ENCODE assay signal across 9 cellular contexts in genomic region chr6:118881440-118882313, GRCh38. TPM values are rescaled to one million over a fixed set of nuclear protein-coding genes. Genes with fewer than 3 reads are reported as not detected.
DNase-seq lines count a peak whose midpoint lies in the region; ATAC-seq, FAIRE-seq and TF ChIP-seq lines count a peak whose summit lies in the region.
"Had no signal": no experiment of that assay in that cellular context is flagged by ENCODE, and none has a peak within 500 bp of the region (broad histone marks: within the 10 kb centered on the region; RNA-seq: fewer than 3 reads in every experiment).

No MANE protein-coding gene starts in this region.

- H3K4ac ChIP-seq in H1 (replicated peaks; ENCODE audit: insufficient read length, low read depth, low read length), result no peak overlapping the region

- no peak overlapping the region for H2BK120ac ChIP-seq in H1 (replicated peaks; ENCODE audit: low read depth, low read length)

- no peak overlapping the region for H4K91ac ChIP-seq in H1 (replicated peaks; ENCODE audit: insufficient read length, low read length)

- no peak overlapping the region for H3K23ac ChIP-seq in H1 (ENCODE audit: insufficient read length)

- peak overlapping the region; percentile 51; the same call in 1 of the 2 replicates for H3K18ac ChIP-seq in H1 (ENCODE audit: extremely low read depth, low read length)

- no peak overlapping the region for H2BK20ac ChIP-seq in H1 (ENCODE audit: low read length)

- no peak overlapping the region for H3K9ac ChIP-seq in H1 (replicated peaks in 1 of 4; ENCODE audit: extremely low read depth in 1 of 4, low read depth in 3 of 4, low read length in 3 of 4)

- H3K4me1 ChIP-seq in H1 (replicated peaks in 1 of 4; ENCODE audit: control insufficient read depth in 3 of 4, insufficient read depth in 4 of 4, low read length in 3 of 4), result peaks cover 0 to 6% (median 3%) of the 10 kb centered on the region in 4 experiments; a peak in 4 of 7 replicates
- H3K4me1 ChIP-seq in Peyer's patch, result peaks cover 0 to 6% (median 0%) of the 10 kb centered on the region in 4 donors

- H3K27me3 ChIP-seq in H1 (replicated peaks in 1 of 4; ENCODE audit: control insufficient read depth in 3 of 4, extremely low read depth in 1 of 4, insufficient read depth in 3 of 4, low read length in 3 of 4) (no peaks in the 10 kb centered on the region), Peyer's patch (no peaks in the 10 kb centered on the region)

- TF ChIP-seq CTCF in H1 (IDR thresholded peaks at IDR 0.05; ENCODE audit: control extremely low read depth in 1 of 3, insufficient read depth in 1 of 3, low read depth in 1 of 3, low read length in 3 of 3) (no peak), chondrocyte (IDR thresholded peaks at IDR 0.05) (no peak), Peyer's patch (IDR thresholded peaks at IDR 0.05) (no peak), HFFc6 (IDR thresholded peaks at IDR 0.05) (no peak)

- H3K36me3 Mint-ChIP-seq in chondrocyte (ENCODE audit: low read depth) (peaks cover 2% of the 10 kb centered on the region), HFFc6 (ENCODE audit: low read depth) (no peaks in the 10 kb centered on the region)

- DNase-seq in GM18507 (ENCODE audit: extremely low spot score, insufficient read length, low read depth) (no peak), H1 (ENCODE audit: low read depth in 1 of 2, low spot score in 2 of 2) (no peak), chondrocyte (ENCODE audit: low spot score) (no peak), Peyer's patch (no peak), NCI-H1436 (lab: John Stamatoyannopoulos, UW) (no peak), HFFc6 (no peak)

- H3K9me3 Mint-ChIP-seq in chondrocyte (ENCODE audit: low read depth) (no peaks in the 10 kb centered on the region), HFFc6 (no peaks in the 10 kb centered on the region)
- H3K9me3 Mint-ChIP-seq: activated naive CD4-positive, alpha-beta T cell treated with anti-CD3 and anti-CD28 coated beads, Interleukin-2, amount 50 U/mL, for 72 hours had no signal

- FAIRE-seq in GM18507 (lab: Jason Lieb, UNC) (peak; percentile 87), H1 (lab: Jason Lieb, UNC) (peak; percentile 65)

- H3K79me1 ChIP-seq in H1 (ENCODE audit: low read depth, low read length), result no peaks in the 10 kb centered on the region; the same call in 1 of the 2 replicates

- H3K9me3 ChIP-seq in H1 (ENCODE audit: insufficient read depth in 2 of 2, low read depth in 1 of 2, low read length in 1 of 2) (no peaks in the 10 kb centered on the region), Peyer's patch (no peaks in the 10 kb centered on the region)

- no peak overlapping the region for H2AK5ac ChIP-seq in H1 (ENCODE audit: low read depth, low read length)

- H3K56ac ChIP-seq in H1 (replicated peaks; ENCODE audit: insufficient read length, low read depth, low read length), result no peak overlapping the region

- TF ChIP-seq POLR2A in H1 (IDR thresholded peaks at IDR 0.05; ENCODE audit: control extremely low read depth in 1 of 2, low read depth in 2 of 2, low read length in 2 of 2) (no peak), Peyer's patch (IDR thresholded peaks at IDR 0.05) (no peak)

- no peak for TF ChIP-seq EP300 in H1 (IDR thresholded peaks at IDR 0.05; ENCODE audit: borderline replicate concordance in 1 of 2, low read depth in 2 of 2, low read length in 2 of 2)

- no peak overlapping the region for H2BK5ac ChIP-seq in H1 (ENCODE audit: low read depth, low read length)

- no peaks in the 10 kb centered on the region for H3K23me2 ChIP-seq in H1 (ENCODE audit: low read depth, low read length)

- no peak overlapping the region for H2BK15ac ChIP-seq in H1 (ENCODE audit: low read length)

- no peak overlapping the region for H3K27ac Mint-ChIP-seq in chondrocyte (ENCODE audit: unreplicated experiment)
- no peak overlapping the region for H3K27ac Mint-ChIP-seq in HFFc6

- no peaks in the 10 kb centered on the region for H4K20me1 ChIP-seq in H1 (replicated peaks in 1 of 2; ENCODE audit: control insufficient read depth in 1 of 2, insufficient read depth in 2 of 2, low read length in 2 of 2)

- no peak for TF ChIP-seq RAD21 in H1 (IDR thresholded peaks at IDR 0.05 in 1 of 2, conservative IDR thresholded peaks at IDR 0.05 in 1 of 2; ENCODE audit: low read depth in 2 of 2, low read length in 2 of 2)

- no peaks in the 10 kb centered on the region; a peak in 1 of 8 replicates for H3K36me3 ChIP-seq in H1 (ENCODE audit: control insufficient read depth in 2 of 4, insufficient read depth in 4 of 4, low read length in 3 of 4)
- H3K36me3 ChIP-seq in Peyer's patch, result no peaks in the 10 kb centered on the region

- no peaks in the 10 kb centered on the region for H3K27me3 Mint-ChIP-seq in chondrocyte (ENCODE audit: low read depth)
- H3K27me3 Mint-ChIP-seq in HFFc6 (ENCODE audit: insufficient read depth), result peaks cover 2% of the 10 kb centered on the region; the same call in 1 of the 2 replicates

- 0 out of 2 replicates have a peak overlapping the region, but pooled peaks have one; percentile 29 for H2BK12ac ChIP-seq in H1 (ENCODE audit: low read depth, low read length)

- peak overlapping the region; percentile 37; the same call in 1 of the 2 replicates for H2AFZ ChIP-seq in H1 (ENCODE audit: low read length)

- H3K4me3 Mint-ChIP-seq in chondrocyte (ENCODE audit: unreplicated experiment) (no peak overlapping the region), HFFc6 (no peak overlapping the region)

- POLR2A ChIA-PET in H1 (lab: Charles Lee; ENCODE audit: partially characterized antibody), result interaction anchor here (0.8 to 2.5 kb wide), 3 partner anchors 9 to 12 kb away, joined by 5 to 19 read pairs (median 8); partner anchors contain the start of gene ASF1A

- CTCF ChIA-PET in H1 (lab: Charles Lee; ENCODE audit: partially characterized antibody), result interaction anchor here (0.6 to 2.2 kb wide), 7 partner anchors 9 to 229 kb away, joined by 3 to 8 read pairs (median 4); no protein-coding TSS in a partner anchor

- H4K5ac ChIP-seq in H1 (ENCODE audit: insufficient read length, low read depth, low read length), result no peak overlapping the region

- no peaks in the 10 kb centered on the region; a peak in 1 of 4 replicates for H3K79me2 ChIP-seq in H1 (ENCODE audit: control insufficient read depth in 1 of 2, insufficient read depth in 2 of 2, low read length in 2 of 2)

- H3K4me1 Mint-ChIP-seq in chondrocyte (ENCODE audit: low read depth), result peaks cover 20% of the 10 kb centered on the region
- H3K4me1 Mint-ChIP-seq in HFFc6 (ENCODE audit: low read depth), result peaks cover 19% of the 10 kb centered on the region

- no peak overlapping the region for H3K27ac ChIP-seq in H1 (ENCODE audit: low read depth, low read length)
- H3K27ac ChIP-seq in Peyer's patch, result no peak overlapping the region

- ATAC-seq in GM21390 (IDR thresholded peaks at IDR 0.05; ENCODE audit: unreplicated experiment), result peak; percentile 88
- ATAC-seq in HG03159 (IDR thresholded peaks at IDR 0.05; ENCODE audit: unreplicated experiment), result peak; percentile 91

- H4K8ac ChIP-seq in H1 (ENCODE audit: extremely low read depth, insufficient read depth, low read length), result no peak overlapping the region

- WGBS in H1 (ENCODE audit: extremely low coverage in 1 of 2, insufficient coverage in 1 of 2, insufficient read length in 1 of 2, insufficient replicate concordance in 2 of 2, low coverage in 1 of 2, low lambda C conversion rate in 2 of 2, missing lambda C conversion rate in 1 of 2), 2 experiments, result 84% methylated on average over 9 of the region's 9 CpGs; no CpG with 5 or more reads in 1 of the 2 experiments

- H3K14ac ChIP-seq in H1 (ENCODE audit: insufficient read length), result no peak overlapping the region

- H3K4me3 ChIP-seq in H1 (ENCODE audit: extremely low read depth in 1 of 4, insufficient read depth in 2 of 4, low read depth in 3 of 4, low read length in 4 of 4), result no peak overlapping the region
- no peak overlapping the region for H3K4me3 ChIP-seq in Peyer's patch

- peak overlapping the region in 1 of 2 experiments; percentile 20; a peak in 2 of 4 replicates for H3K4me2 ChIP-seq in H1 (ENCODE audit: insufficient read depth in 1 of 2, low read depth in 2 of 2, low read length in 2 of 2)

TF ChIP-seq in H1, 55 proteins besides CTCF, POLR2A, EP300 and RAD21 (continues in another document):
- TF ChIP-seq TAF7 (optimal IDR thresholded peaks at IDR 0.05; ENCODE audit: borderline replicate concordance, low read depth, low read length), result no peak
- TF ChIP-seq YY1 (IDR thresholded peaks at IDR 0.05; ENCODE audit: low read depth, low read length), result no peak
- peak; percentile 42; the same call in 1 of the 2 replicates for TF ChIP-seq BACH1 (IDR thresholded peaks at IDR 0.05; ENCODE audit: low read length)
- TF ChIP-seq MAFK (IDR thresholded peaks at IDR 0.05; ENCODE audit: low read depth, low read length), result 0 out of 2 replicates have a peak, but pooled peaks have one; percentile 9
- TF ChIP-seq SUZ12 (IDR thresholded peaks at IDR 0.05; ENCODE audit: low read length), result no peak
- TF ChIP-seq CBX5 (IDR thresholded peaks at IDR 0.05; ENCODE audit: low read depth, low read length), result no peak

RNA-seq across cellular contexts. Expression of gene ASF1A, which starts 12.3 kb away (rescaled TPM):
- 45.7 and 50.2 TPM in 2 replicates for total RNA-seq in H1 (2021; fragmentation: NEBNext Ultra II Directional; extraction: Animal tissue kit (Norgen Biotek cat#: 25700))
- polyA plus RNA-seq in H1 (2011; rRNA removed), result 9.8 and 11.4 TPM in 2 replicates
- 15.4 TPM for polyA plus RNA-seq in H1 (2011; cell fraction: cytosol; rRNA removed)
- polyA plus RNA-seq in H1 (2011; cell fraction: nucleus; rRNA removed), result 11.9 TPM
- polyA plus RNA-seq in H1 (2012, experiment 1 of 2), result 23.2 to 40.2 TPM (median 24.3 TPM) in 4 replicates
- 4.7 TPM for polyA plus RNA-seq in H1 (2012, experiment 2 of 2)
- polyA plus RNA-seq in H1 (2013, experiment 1 of 2), result 23.5 TPM
- polyA plus RNA-seq in H1 (2013, experiment 2 of 2), result 23.3 TPM
- 9.3 and 9.6 TPM in 2 replicates for polyA minus RNA-seq in H1 (2011; rRNA and poly(A)+ RNA removed)
- 13.9 TPM for polyA minus RNA-seq in H1 (2011; cell fraction: cytosol; rRNA and poly(A)+ RNA removed)
- 20.0 TPM for polyA minus RNA-seq in H1 (2011; cell fraction: nucleus; rRNA and poly(A)+ RNA removed)
- 18.5 to 28.6 TPM (median 18.7 TPM) in 3 replicates for total RNA-seq in chondrocyte
- 10 to 100 TPM in 1 of 4 donors, 1 to 10 TPM in 3; 5.5 to 14.0 (median 8.0) TPM for total RNA-seq in Peyer's patch
- total RNA-seq in HFFc6 (2021; fragmentation: NEBNext Ultra II Directional; extraction: Animal tissue kit (Norgen Biotek cat#: 25700)), result 10 to 100 TPM; 17.3 to 25.9 (median 21.7) TPM

RNA-seq across cellular contexts. Expression of gene MCM9, which starts 53.3 kb away (rescaled TPM):
- total RNA-seq in H1 (2021; fragmentation: NEBNext Ultra II Directional; extraction: Animal tissue kit (Norgen Biotek cat#: 25700)), result 11.4 and 13.0 TPM in 2 replicates
- polyA plus RNA-seq in H1 (2011; rRNA removed), result 3.2 and 3.7 TPM in 2 replicates
- polyA plus RNA-seq in H1 (2011; cell fraction: cytosol; rRNA removed), result 6.3 TPM
- 6.6 TPM for polyA plus RNA-seq in H1 (2011; cell fraction: nucleus; rRNA removed)
- polyA plus RNA-seq in H1 (2012, experiment 1 of 2), result 9.3 to 15.0 TPM (median 12.0 TPM) in 4 replicates
- 0.68 TPM for polyA plus RNA-seq in H1 (2012, experiment 2 of 2)
- polyA plus RNA-seq in H1 (2013, experiment 1 of 2), result 5.9 TPM
- polyA plus RNA-seq in H1 (2013, experiment 2 of 2), result 5.2 TPM
- 11.4 and 19.5 TPM in 2 replicates for polyA minus RNA-seq in H1 (2011; rRNA and poly(A)+ RNA removed)
- polyA minus RNA-seq in H1 (2011; cell fraction: cytosol; rRNA and poly(A)+ RNA removed), result 9.8 TPM
- 31.5 TPM for polyA minus RNA-seq in H1 (2011; cell fraction: nucleus; rRNA and poly(A)+ RNA removed)
- total RNA-seq in chondrocyte, result 9.9 to 14.1 TPM (median 11.1 TPM) in 3 replicates
- 10 to 100 TPM; 17.3 to 38.8 (median 23.0) TPM for total RNA-seq in Peyer's patch
- 1 to 10 TPM; 4.6 to 5.7 (median 5.0) TPM for total RNA-seq in HFFc6 (2021; fragmentation: NEBNext Ultra II Directional; extraction: Animal tissue kit (Norgen Biotek cat#: 25700))
